Comparison of ENCODE assay signal across 9 cellular contexts in the genomic region with DNA sequence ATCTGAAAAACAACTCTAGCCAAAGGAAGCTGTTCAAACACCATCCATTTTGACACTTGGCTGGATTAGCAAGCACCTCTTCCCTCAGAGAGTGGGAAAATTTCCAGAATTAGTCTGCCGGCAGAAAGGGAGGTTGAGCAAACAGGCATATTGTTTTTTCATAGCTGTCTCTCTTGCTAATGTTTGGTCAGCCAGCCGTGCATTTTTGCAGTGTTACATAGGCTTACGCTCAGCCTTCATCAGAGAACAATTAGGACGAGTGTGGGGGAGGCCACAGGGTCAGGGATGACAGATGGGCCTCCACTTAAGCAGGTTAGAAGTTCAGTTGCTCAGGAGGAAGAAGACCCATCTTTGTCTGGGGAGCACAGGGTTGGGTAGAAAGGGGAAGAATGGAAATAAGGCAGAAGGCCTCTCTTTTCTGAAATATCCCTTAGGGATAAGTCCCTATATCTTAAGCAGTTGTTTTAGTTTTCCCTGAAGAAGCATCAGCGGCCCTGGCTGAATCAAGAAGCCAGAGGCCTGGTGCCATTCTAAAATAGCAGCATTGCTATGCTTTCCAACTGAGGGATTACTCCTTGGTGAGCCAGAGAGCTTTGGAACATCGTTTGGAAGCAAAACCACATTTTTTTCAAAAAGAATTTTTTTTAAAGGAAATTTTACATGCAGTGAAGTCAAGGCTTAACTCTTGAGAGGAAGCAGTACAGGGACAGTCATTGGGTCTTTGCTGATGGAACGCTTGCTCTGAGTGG.
DNase-seq lines count a peak whose midpoint lies in the region; ATAC-seq, FAIRE-seq and TF ChIP-seq lines count a peak whose summit lies in the region.
"Had no signal": no experiment of that assay in that cellular context is flagged by ENCODE, and none has a peak within 500 bp of the region (broad histone marks: within the 10 kb centered on the region; RNA-seq: fewer than 3 reads in every experiment).

No MANE protein-coding gene starts in this region.

- no peak for TF ChIP-seq POLR2A in esophagus squamous epithelium (IDR thresholded peaks at IDR 0.05)

- H3K4me1 ChIP-seq in esophagus squamous epithelium (peaks cover 5 to 41% (median 11%) of the 10 kb centered on the region in 3 donors), pancreas (peaks cover 0 to 16% (median 6%) of the 10 kb centered on the region in 3 donors)

- intact Hi-C loops in esophagus squamous epithelium (cut with DNase I): no loop called here
- intact Hi-C loops in pancreas (cut with DNase I): no loop called here

- WGBS in esophagus squamous epithelium, 2 donors: 48 to 56% methylated on average over 7 of the region's 7 CpGs
- 63% methylated on average over 7 of the region's 7 CpGs for WGBS in pancreas, 2 donors

- TF ChIP-seq CTCF in esophagus squamous epithelium (IDR thresholded peaks at IDR 0.05) (no peak), pancreas (IDR thresholded peaks at IDR 0.05) (no peak)

- ATAC-seq in pancreas (peak in 3 of 4 donors; percentile 48 to 73 (median 56)), HG02678 (IDR thresholded peaks at IDR 0.05; ENCODE audit: unreplicated experiment) (no peak), GM19351 (IDR thresholded peaks at IDR 0.05; ENCODE audit: unreplicated experiment) (no peak), GM21825 (IDR thresholded peaks at IDR 0.05; ENCODE audit: unreplicated experiment) (no peak)

- no peak for FAIRE-seq in pancreas (lab: Jason Lieb, UNC)

- H3K36me3 ChIP-seq in esophagus squamous epithelium (no peaks in the 10 kb centered on the region), pancreas (no peaks in the 10 kb centered on the region)

- no peaks in the 10 kb centered on the region for H3K9me3 ChIP-seq in esophagus squamous epithelium
- no peaks in the 10 kb centered on the region for H3K9me3 ChIP-seq in pancreas

- H3K27ac ChIP-seq in esophagus squamous epithelium: peak overlapping the region; percentile 19 to 86 (median 78)
- peak overlapping the region in 2 of 4 donors; percentile 12 to 21 for H3K27ac ChIP-seq in pancreas

- peak; percentile 76 for DNase-seq in DMS53 (lab: John Stamatoyannopoulos, UW)
- peak; percentile 89 for DNase-seq in NCI-H69 (lab: John Stamatoyannopoulos, UW)
- no peak for DNase-seq in esophagus squamous epithelium (lab: John Stamatoyannopoulos, UW)
- peak in 1 of 6 donors; percentile 8 for DNase-seq in pancreas
- no peak for DNase-seq in dermis blood vessel endothelial cell
- DNase-seq: activated CD4-positive, alpha-beta T cell treated with anti-CD3 and anti-CD28 coated beads, Interleukin-2, amount 50 U/mL, for 1 hour had no signal

- H3K27me3 ChIP-seq in esophagus squamous epithelium: peaks cover 0 to 47% (median 0%) of the 10 kb centered on the region in 4 donors
- H3K27me3 ChIP-seq in pancreas: no peaks in the 10 kb centered on the region

- H3K4me3 ChIP-seq in esophagus squamous epithelium (no peak overlapping the region), pancreas (no peak overlapping the region)

Comparison
In these comparisons a context has a peak if more than half of its experiments do, and no peak if none do; other contexts are left out.
1. DNase-seq: peak in DMS53 (single experiment) and NCI-H69 (single experiment); none in esophagus squamous epithelium (single experiment) and dermis blood vessel endothelial cell (single experiment).
2. ATAC-seq: peak in pancreas (3 of 4); none in HG02678 (single experiment), GM19351 (single experiment) and GM21825 (single experiment).